1 cellular context compared by ENCODE assay signal in genomic region chr12:119180380-119181040, GRCh38.
TF ChIP-seq lines count a peak whose summit lies in the region.

No MANE protein-coding gene starts in this region.

TF ChIP-seq in K562, 482 proteins besides CTCF, POLR2A, EP300 and RAD21:
- TF ChIP-seq MAFG (tag; conservative IDR thresholded peaks at IDR 0.05) (0 out of 2 replicates have a peak, but pooled peaks have one; percentile 31), ZNF263 (CRISPR knock-in tag; IDR thresholded peaks at IDR 0.05; ENCODE audit: borderline replicate concordance) (no peak)
TF ChIP-seq in K562: peak in this region for 1.
